Comparison of ENCODE assay signal across 29 cellular contexts in the genomic region with DNA sequence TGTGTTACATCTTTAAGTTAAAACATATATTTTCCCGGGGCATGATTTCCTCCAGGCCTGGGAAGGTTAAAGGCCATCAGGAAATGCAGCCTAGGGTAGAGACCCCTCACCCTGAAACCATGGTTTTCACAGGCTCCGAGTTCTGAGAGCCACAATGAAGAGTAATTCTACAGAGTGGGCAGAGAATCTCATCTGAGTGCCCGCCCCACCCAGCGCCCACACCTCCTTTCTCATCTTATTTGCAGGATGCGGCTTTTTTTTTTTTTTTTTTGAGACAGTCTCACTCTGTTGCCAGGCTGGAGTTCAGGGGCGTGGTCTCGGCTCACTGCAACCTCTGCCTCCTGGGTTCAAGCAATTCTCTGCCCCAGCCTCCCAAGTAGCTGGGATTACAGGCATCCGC.
"Had no signal": no experiment of that assay in that cellular context is flagged by ENCODE, and none has a peak within 500 bp of the region (broad histone marks: within the 10 kb centered on the region; RNA-seq: fewer than 3 reads in every experiment).

No MANE protein-coding gene starts in this region.

- H3K4me3 ChIP-seq: left lung, lower lobe of right lung, pancreas, prostate gland, skin epidermis, suprapubic skin, thoracic aorta, tibial artery, uterus had no signal

- DNase-seq: hippocampal formation; kidney; left colon; left lung; lower lobe of right lung; mesendoderm; naive B cell; nucleus accumbens; pancreas; posterior cingulate gyrus; retina; right cardiac atrium; stimulated activated CD4-positive, alpha-beta T cell treated with anti-CD3 and anti-CD28 coated beads, Interleukin-12 subunit alpha, Interleukin-12 subunit beta, amount 100 ng/mL, for 4 hours; stimulated activated CD4-positive, alpha-beta T cell treated with anti-CD3 and anti-CD28 coated beads, Interleukin-15, amount 100 ng/mL, for 24 hours; stimulated activated CD4-positive, alpha-beta T cell treated with anti-CD3 and anti-CD28 coated beads, Interleukin-2, amount 100 ng/mL, for 24 hours; stimulated activated CD4-positive, alpha-beta T cell treated with anti-CD3 and anti-CD28 coated beads, Interleukin-4, amount 100 ng/mL, for 1 hour; stimulated activated naive CD4-positive, alpha-beta T cell; tibial artery; uterus had no signal

- H3K4me3 Mint-ChIP-seq: mesothelial cell of epicardium; nephron; neural crest cell; stimulated activated naive CD8-positive, alpha-beta T cell treated with anti-CD3 and anti-CD28 coated beads, Interleukin-15, Interleukin-2, amounts not matched to agents 100 ng/mL and 50 ng/mL, for 24 hours; type B pancreatic cell had no signal

- H3K27me3 Mint-ChIP-seq: naive B cell; stimulated activated naive CD8-positive, alpha-beta T cell treated with anti-CD3 and anti-CD28 coated beads, Interleukin-15, Interleukin-2, amounts not matched to agents 100 ng/mL and 50 ng/mL, for 24 hours; type B pancreatic cell had no signal

- H3K9me3 ChIP-seq: left lung, lower lobe of right lung, pancreas, prostate gland, suprapubic skin, thoracic aorta, tibial artery, uterus had no signal

- H3K4me1 ChIP-seq: pancreas, prostate gland had no signal

- ATAC-seq: left colon, left lung, lower lobe of right lung, pancreas, right cardiac atrium, sciatic nerve had no signal

- H3K27ac ChIP-seq: left lung, lower lobe of right lung, pancreas, prostate gland, skin epidermis, suprapubic skin, thoracic aorta, tibial artery, uterus had no signal

- H3K27ac Mint-ChIP-seq: mesothelial cell of epicardium, nephron, type B pancreatic cell had no signal

- H3K27me3 ChIP-seq: left lung, pancreas, suprapubic skin, tibial artery, uterus had no signal

- H3K36me3 ChIP-seq: left lung, lower lobe of right lung, pancreas, prostate gland, suprapubic skin, thoracic aorta, tibial artery, uterus had no signal

- H3K9me3 Mint-ChIP-seq: nephron, neural crest cell, type B pancreatic cell had no signal
